In the genomic region with DNA sequence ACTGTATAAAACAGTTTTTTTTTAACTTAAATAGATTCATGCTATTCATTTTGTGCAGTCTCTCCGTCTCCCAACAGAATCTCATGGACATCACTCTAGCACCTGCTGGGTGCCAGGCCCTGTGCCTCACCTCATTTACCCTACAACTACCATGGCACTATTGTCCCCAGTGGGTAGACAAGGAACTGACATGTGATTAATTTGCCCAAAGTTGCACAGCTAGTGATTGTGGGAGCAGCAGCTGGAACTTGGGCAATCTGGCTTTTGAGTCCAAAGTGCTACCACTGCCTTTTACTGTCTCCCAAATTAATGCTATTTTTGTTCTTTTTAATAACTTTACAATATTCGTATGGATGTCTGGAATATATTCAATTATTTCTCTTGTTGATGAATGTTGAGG, we compare ENCODE assay signal across 16 cellular contexts. TPM values are rescaled to one million over a fixed set of nuclear protein-coding genes. Genes with fewer than 3 reads are reported as not detected.
DNase-seq lines count a peak whose midpoint lies in the region; ATAC-seq and TF ChIP-seq lines count a peak whose summit lies in the region.
"Had no signal": no experiment of that assay in that cellular context is flagged by ENCODE, and none has a peak within 500 bp of the region (broad histone marks: within the 10 kb centered on the region; RNA-seq: fewer than 3 reads in every experiment).

No MANE protein-coding gene starts in this region.

- ATAC-seq in GM19351 (IDR thresholded peaks at IDR 0.05; ENCODE audit: unreplicated experiment) (peak; percentile 76), HG03558 (IDR thresholded peaks at IDR 0.05; ENCODE audit: extremely low read depth, unreplicated experiment) (peak; percentile 52), foreskin keratinocyte (peak; percentile 54), HG02970 (IDR thresholded peaks at IDR 0.05; ENCODE audit: low FRiP score, unreplicated experiment) (no peak)
- ATAC-seq: gastrocnemius medialis had no signal

- no peaks in the 10 kb centered on the region for H3K27me3 Mint-ChIP-seq in Caco-2 (ENCODE audit: insufficient read depth, unreplicated experiment)
- H3K27me3 Mint-ChIP-seq: brain had no signal

- CTCF ChIA-PET in Caco-2 (lab: Charles Lee) = no interaction called here

- H3K4me3 ChIP-seq in Caco-2 (ENCODE audit: low read depth, low read length) (no peak overlapping the region), right atrium auricular region (no peak overlapping the region)
- H3K4me3 ChIP-seq: gastrocnemius medialis, stomach had no signal

- no peaks in the 10 kb centered on the region for H3K9me3 Mint-ChIP-seq in Caco-2 (ENCODE audit: unreplicated experiment)
- H3K9me3 Mint-ChIP-seq: brain; T-helper 2 cell treated with Interferon-gamma antibody and Interleukin-4, amounts not matched to agents 5 μg/mL and 100 μg/mL, for 36 hours had no signal

- H3K36me3 Mint-ChIP-seq in Caco-2 (ENCODE audit: insufficient read depth, unreplicated experiment) = no peaks in the 10 kb centered on the region

- H3K27ac ChIP-seq in foreskin keratinocyte = no peak overlapping the region
- no peak overlapping the region for H3K27ac ChIP-seq in right atrium auricular region
- H3K27ac ChIP-seq: gastrocnemius medialis had no signal

- no peaks in the 10 kb centered on the region for H3K27me3 ChIP-seq in Caco-2 (replicated peaks; ENCODE audit: control insufficient read depth, insufficient read depth, low read length)
- H3K27me3 ChIP-seq in foreskin keratinocyte = no peaks in the 10 kb centered on the region
- no peaks in the 10 kb centered on the region for H3K27me3 ChIP-seq in right atrium auricular region
- H3K27me3 ChIP-seq: gastrocnemius medialis, stomach had no signal

- H3K36me3 ChIP-seq in Caco-2 (ENCODE audit: control insufficient read depth, insufficient read depth, low read length) (no peaks in the 10 kb centered on the region), right atrium auricular region (no peaks in the 10 kb centered on the region)
- H3K36me3 ChIP-seq: gastrocnemius medialis, stomach had no signal

- H3K4me1 Mint-ChIP-seq in Caco-2 (ENCODE audit: low read depth, unreplicated experiment) = peaks cover 20% of the 10 kb centered on the region

- DNase-seq in Caco-2 (no peak), foreskin keratinocyte (no peak), NCI-H2227 treated with DMSO at 0.1 percent for 48 hours (lab: John Stamatoyannopoulos, UW) (no peak), NCI-H446 treated with DMSO at 0.1 percent for 48 hours (lab: John Stamatoyannopoulos, UW) (no peak), right atrium auricular region (ENCODE audit: low spot score) (no peak)
- DNase-seq: activated gamma-delta T cell treated with Interleukin-2 at 50 U/mL for 16 hours; effector CD8-positive, alpha-beta T cell; gastrocnemius medialis; NCI-H1417; NCI-H524 treated with DMSO at 0.1 percent for 48 hours; stomach had no signal

- H3K9me3 ChIP-seq in Caco-2 (no peaks in the 10 kb centered on the region; the same call in 1 of the 2 replicates), right atrium auricular region (no peaks in the 10 kb centered on the region)
- H3K9me3 ChIP-seq: gastrocnemius medialis, stomach had no signal

- H3K4me1 ChIP-seq in Caco-2 (peaks cover 16% of the 10 kb centered on the region), foreskin keratinocyte (no peaks in the 10 kb centered on the region), right atrium auricular region (no peaks in the 10 kb centered on the region)
- H3K4me1 ChIP-seq: gastrocnemius medialis had no signal

- TF ChIP-seq CTCF in Caco-2 (IDR thresholded peaks at IDR 0.05; ENCODE audit: insufficient read depth in 1 of 2, low read depth in 1 of 2, low read length in 1 of 2, severe bottlenecking in 1 of 2, unreplicated experiment in 1 of 2) (no peak), foreskin keratinocyte (conservative IDR thresholded peaks at IDR 0.05) (no peak), right atrium auricular region (IDR thresholded peaks at IDR 0.05) (no peak)

- peak overlapping the region; percentile 33 for H3K27ac Mint-ChIP-seq in Caco-2 (ENCODE audit: unreplicated experiment)
- H3K27ac Mint-ChIP-seq: brain; T-helper 2 cell treated with Interferon-gamma antibody and Interleukin-4, amounts not matched to agents 5 μg/mL and 100 μg/mL, for 36 hours had no signal

- intact Hi-C loops in Caco-2 (cut with micrococcal nuclease; ENCODE audit: unreplicated experiment) = no loop called here

- no peak overlapping the region for H3K4me3 Mint-ChIP-seq in Caco-2 (ENCODE audit: unreplicated experiment)
- H3K4me3 Mint-ChIP-seq: brain; T-helper 2 cell treated with Interferon-gamma antibody and Interleukin-4, amounts not matched to agents 5 μg/mL and 100 μg/mL, for 36 hours had no signal

- BruUV-seq in Caco-2 (replicated peaks; lab: Mats Ljungman, UMichigan) = no TSS peak

- POLR2A ChIA-PET in Caco-2 (lab: Charles Lee) = no interaction called here

RNA-seq across cellular contexts. Expression of a gene that starts 11.2 kb away (rescaled TPM):
- total RNA-seq in Caco-2 (2022) (72.5 and 73.1 TPM in 2 replicates), foreskin keratinocyte (35.8 and 38.1 TPM in 2 replicates), right atrium auricular region (10 to 100 TPM; 21.2 to 36.3 TPM)
- polyA plus RNA-seq in foreskin keratinocyte = 54.7 and 57.7 TPM in 2 replicates
